ENCODE assay signal across 9 cellular contexts in genomic region chr1:89553195-89553584, GRCh38. TPM values are rescaled to one million over a fixed set of nuclear protein-coding genes. Genes with fewer than 3 reads are reported as not detected.
DNase-seq lines count a peak whose midpoint lies in the region; ATAC-seq and TF ChIP-seq lines count a peak whose summit lies in the region.
"Had no signal": no experiment of that assay in that cellular context is flagged by ENCODE, and none has a peak within 500 bp of the region (broad histone marks: within the 10 kb centered on the region; RNA-seq: fewer than 3 reads in every experiment).

No MANE protein-coding gene starts in this region.

- H3K27ac ChIP-seq in adrenal gland (peak overlapping the region in 4 of 5 donors; percentile 8 to 76 (median 42)), skin epidermis (peak overlapping the region in 18 of 21 experiments; percentile 6 to 78 (median 56))

- H3K36me3 ChIP-seq in adrenal gland (replicated peaks in 1 of 2) (no peaks in the 10 kb centered on the region), BE2C (no peaks in the 10 kb centered on the region)

- H3K27me3 ChIP-seq in adrenal gland (no peaks in the 10 kb centered on the region), BE2C (no peaks in the 10 kb centered on the region)

- H3K36me3 Mint-ChIP-seq in activated CD4-positive, alpha-beta T cell treated with anti-CD3 and anti-CD28 coated beads, Interleukin-2, amount 10 ng/mL, durations not matched to agents 24 days and 14 days (ENCODE audit: low read depth), result peaks cover 79% of the 10 kb centered on the region

- 83 to 87% (median 84%) methylated on average over 1 of the region's 1 CpG for WGBS in adrenal gland, 4 donors

- no peak for DNase-seq in activated CD4-positive, alpha-beta T cell treated with anti-CD3 and anti-CD28 coated beads, Interleukin-2, amount 10 ng/mL, durations not matched to agents 24 days and 14 days
- DNase-seq in activated CD4-positive, alpha-beta T cell treated with anti-CD3 and anti-CD28 coated beads for 4 hours, result no peak
- peak; percentile 94 for DNase-seq in NCI-H146 treated with DMSO at 0.1 percent for 48 hours (lab: John Stamatoyannopoulos, UW; ENCODE audit: unreplicated experiment)
- DNase-seq in adrenal gland, result no peak
- DNase-seq in BE2C, result no peak
- DNase-seq: erythroblast had no signal

- no peak for ATAC-seq in HG02938 (IDR thresholded peaks at IDR 0.05; ENCODE audit: unreplicated experiment)
- ATAC-seq in HG03521 (IDR thresholded peaks at IDR 0.05; ENCODE audit: unreplicated experiment), result no peak

- H3K4me3 Mint-ChIP-seq in activated CD4-positive, alpha-beta T cell treated with anti-CD3 and anti-CD28 coated beads, Interleukin-2, amount 10 ng/mL, durations not matched to agents 24 days and 14 days, result peak overlapping the region; percentile 31

- H3K27ac Mint-ChIP-seq in activated CD4-positive, alpha-beta T cell treated with anti-CD3 and anti-CD28 coated beads, Interleukin-2, amount 10 ng/mL, durations not matched to agents 24 days and 14 days, result peak overlapping the region; percentile 40

- H3K4me3 ChIP-seq in adrenal gland, result no peak overlapping the region
- no peak overlapping the region for H3K4me3 ChIP-seq in skin epidermis
- no peak overlapping the region for H3K4me3 ChIP-seq in BE2C (ENCODE audit: low read depth, low read length)

- no peaks in the 10 kb centered on the region for H3K27me3 Mint-ChIP-seq in activated CD4-positive, alpha-beta T cell treated with anti-CD3 and anti-CD28 coated beads, Interleukin-2, amount 10 ng/mL, durations not matched to agents 24 days and 14 days

- intact Hi-C loops in activated CD4-positive, alpha-beta T cell treated with anti-CD3 and anti-CD28 coated beads, Interleukin-2, amount 10 ng/mL, durations not matched to agents 24 days and 14 days (cut with micrococcal nuclease), result no loop called here
- intact Hi-C loops in adrenal gland (cut with DNase I), result no loop called here

- H3K4me1 ChIP-seq in adrenal gland (replicated peaks in 1 of 2) (peaks cover 28 to 70% of the 10 kb centered on the region in 2 donors), BE2C (no peaks in the 10 kb centered on the region)

- H3K9me3 Mint-ChIP-seq in activated CD4-positive, alpha-beta T cell treated with anti-CD3 and anti-CD28 coated beads, Interleukin-2, amount 10 ng/mL, durations not matched to agents 24 days and 14 days, result peaks cover 8% of the 10 kb centered on the region

- H3K4me1 Mint-ChIP-seq in activated CD4-positive, alpha-beta T cell treated with anti-CD3 and anti-CD28 coated beads, Interleukin-2, amount 10 ng/mL, durations not matched to agents 24 days and 14 days, result peaks cover 73% of the 10 kb centered on the region

- no peak for TF ChIP-seq POLR2A in adrenal gland (IDR thresholded peaks at IDR 0.05)

- no peaks in the 10 kb centered on the region for H3K9me3 ChIP-seq in adrenal gland (replicated peaks in 1 of 3)
- H3K9me3 ChIP-seq in BE2C, result no peaks in the 10 kb centered on the region

- TF ChIP-seq CTCF in adrenal gland (IDR thresholded peaks at IDR 0.05) (no peak), BE2C (IDR thresholded peaks at IDR 0.05; ENCODE audit: low read depth, low read length) (no peak)

RNA-seq across cellular contexts. Expression of gene LRRC8B, which starts 28.6 kb away (rescaled TPM):
- 74.5 and 76.8 TPM in 2 replicates for total RNA-seq in activated CD4-positive, alpha-beta T cell treated with anti-CD3 and anti-CD28 coated beads, Interleukin-2, amount 10 ng/mL, durations not matched to agents 24 days and 14 days
- total RNA-seq in adrenal gland, result 10 to 100 TPM; 31.4 to 69.6 (median 43.4) TPM
- polyA plus RNA-seq in adrenal gland, result 10 to 100 TPM in 2 of 3 donors, 1 to 10 TPM in 1; 7.7 to 36.2 (median 12.4) TPM
- 5.7 TPM for polyA plus RNA-seq in BE2C (2012; ENCODE audit: insufficient read depth, insufficient read length, low read depth)
